Comparison of ENCODE assay signal across 1 cellular context in genomic region chrX:30992381-30992904, GRCh38.
TF ChIP-seq lines count a peak whose summit lies in the region.

No MANE protein-coding gene starts in this region.

TF ChIP-seq in HepG2, 621 proteins besides CTCF, POLR2A, EP300 and RAD21 (continued from another document and continues in another):
- TF ChIP-seq BCLAF1 (IDR thresholded peaks at IDR 0.05) (no peak), MXI1 (IDR thresholded peaks at IDR 0.05; ENCODE audit: borderline replicate concordance, low read depth, low read length) (no peak), AGO1 (IDR thresholded peaks at IDR 0.05; ENCODE audit: low read depth, low read length, poor library complexity, severe bottlenecking) (no peak), DMTF1 (CRISPR knock-in tag; IDR thresholded peaks at IDR 0.05) (no peak), CBX5 (CRISPR knock-in tag; IDR thresholded peaks at IDR 0.05; ENCODE audit: borderline replicate concordance) (no peak), ZNF224 (CRISPR knock-in tag; IDR thresholded peaks at IDR 0.05) (no peak), ZZZ3 (CRISPR knock-in tag; IDR thresholded peaks at IDR 0.05; ENCODE audit: borderline replicate concordance) (no peak), ZNF687 (CRISPR knock-in tag; IDR thresholded peaks at IDR 0.05) (no peak), ZBTB40 (IDR thresholded peaks at IDR 0.05) (no peak), ZBTB40 (CRISPR knock-in tag; IDR thresholded peaks at IDR 0.05) (no peak), KIAA2018 (CRISPR knock-in tag; IDR thresholded peaks at IDR 0.05; ENCODE audit: borderline replicate concordance) (no peak), ATM (IDR thresholded peaks at IDR 0.05; ENCODE audit: borderline replicate concordance) (no peak), ZNF350 (CRISPR knock-in tag; IDR thresholded peaks at IDR 0.05; ENCODE audit: borderline replicate concordance, low read depth) (no peak), SP4 (CRISPR knock-in tag; IDR thresholded peaks at IDR 0.05) (no peak), ZBTB42 (CRISPR knock-in tag; IDR thresholded peaks at IDR 0.05) (no peak), NCOR1 (IDR thresholded peaks at IDR 0.05; ENCODE audit: borderline replicate concordance, low read length) (no peak; the same call in 1 of the 2 replicates), CBX2 (IDR thresholded peaks at IDR 0.05; ENCODE audit: low read depth, low read length) (no peak), CBX2 (CRISPR knock-in tag; IDR thresholded peaks at IDR 0.05; ENCODE audit: low read depth) (no peak), TCF7L2 (IDR thresholded peaks at IDR 0.05; ENCODE audit: low read depth, low read length) (peak; percentile 59; the same call in 1 of the 2 replicates), SUZ12 (IDR thresholded peaks at IDR 0.05; ENCODE audit: low read depth, low read length) (no peak), SIX4 (CRISPR knock-in tag; IDR thresholded peaks at IDR 0.05) (no peak), ZNF709 (CRISPR knock-in tag; IDR thresholded peaks at IDR 0.05) (no peak)
